ENCODE assay signal across 8 cellular contexts in the genomic region with DNA sequence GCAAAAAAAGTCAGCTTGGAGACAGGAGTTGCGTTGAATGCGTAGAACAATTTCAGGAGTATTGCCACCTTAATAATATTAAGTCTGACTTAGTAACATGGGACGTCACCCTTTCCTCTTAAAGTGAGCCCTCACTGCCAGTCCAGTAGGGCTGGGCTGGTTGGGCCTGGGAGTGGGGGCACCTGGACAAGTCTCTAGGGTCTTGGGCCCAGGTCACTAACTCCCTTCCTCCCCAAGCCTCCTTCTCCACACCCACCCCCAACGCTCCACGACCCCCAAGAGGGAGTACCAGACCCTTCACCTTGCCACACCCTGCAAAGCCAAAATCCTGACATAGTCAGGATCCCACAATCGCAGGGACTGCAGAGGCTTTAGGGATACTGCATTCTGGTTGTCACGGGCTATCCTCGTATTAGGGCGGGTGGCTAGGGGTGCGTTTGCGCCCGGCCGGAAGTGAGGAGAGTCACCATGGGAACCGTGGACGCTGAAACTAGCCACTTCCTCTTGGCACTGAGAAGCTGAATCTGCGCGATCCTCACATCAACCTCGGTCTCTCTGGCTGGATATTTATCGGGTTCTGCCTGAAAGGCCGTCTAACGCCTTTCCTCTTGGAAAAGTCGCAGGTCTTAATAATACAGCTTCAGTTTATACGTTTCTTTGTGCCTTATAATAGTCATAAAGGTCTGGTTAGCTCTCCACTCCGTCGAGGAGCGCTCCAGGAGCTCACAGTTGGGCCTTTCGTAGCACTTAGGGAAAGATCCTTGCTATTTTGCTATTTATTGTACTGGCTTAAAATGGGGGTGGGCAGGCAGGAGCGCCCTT. TPM values are rescaled to one million over a fixed set of nuclear protein-coding genes. Genes with fewer than 3 reads are reported as not detected.
A peak's percentile ranks its signal among the peaks of the same experiment; 100 is the strongest.
DNase-seq lines count a peak whose midpoint lies in the region; ATAC-seq and TF ChIP-seq lines count a peak whose summit lies in the region.

No MANE protein-coding gene starts in this region.

- no peaks in the 10 kb centered on the region for H3K36me3 ChIP-seq in BE2C

- H3K9me3 ChIP-seq in BE2C = no peaks in the 10 kb centered on the region

- TF ChIP-seq CTCF in BE2C (IDR thresholded peaks at IDR 0.05; ENCODE audit: low read depth, low read length) (no peak), fibroblast of villous mesenchyme (IDR thresholded peaks at IDR 0.05; ENCODE audit: insufficient read depth, low read depth, low read length) (no peak)

- peaks cover 9 to 18% of the 10 kb centered on the region in 2 donors for H3K27me3 Mint-ChIP-seq in natural killer cell treated with Interleukin-12 subunit alpha and Interleukin-12 subunit beta and Interleukin-15 and Interleukin-18, amount 100 ng/mL, for 72 hours

- H3K27me3 ChIP-seq in BE2C = peaks cover 3% of the 10 kb centered on the region; the same call in 1 of the 2 replicates

- DNase-seq in BE2C (peak; percentile 38), GM19238 (ENCODE audit: insufficient read length, low spot score) (peak; percentile 68), NOMO-1 treated with dmso at 0.1 percent for 144 hours (lab: John Stamatoyannopoulos, UW; ENCODE audit: unreplicated experiment) (peak; percentile 73), fibroblast of villous mesenchyme (ENCODE audit: low read depth) (peak; percentile 71), superior temporal gyrus (ENCODE audit: extremely low spot score) (peak; percentile 77)
- peak; percentile 62 for DNase-seq in activated effector memory CD4-positive, alpha-beta T cell treated with Interleukin-2 at 50 U/mL for 16 hours
- peak; percentile 77 for DNase-seq in natural killer cell treated with Interleukin-12 subunit alpha and Interleukin-12 subunit beta and Interleukin-15 and Interleukin-18, amount 100 ng/mL, for 72 hours (ENCODE audit: low spot score)

- H3K4me3 Mint-ChIP-seq in natural killer cell treated with Interleukin-12 subunit alpha and Interleukin-12 subunit beta and Interleukin-15 and Interleukin-18, amount 100 ng/mL, for 72 hours = peak overlapping the region; percentile 78

- peak overlapping the region; percentile 53 for H3K4me3 ChIP-seq in BE2C (ENCODE audit: low read depth, low read length)
- peak overlapping the region; percentile 58 for H3K4me3 ChIP-seq in fibroblast of villous mesenchyme (ENCODE audit: low read depth, low read length)

- no peak overlapping the region for H3K27ac Mint-ChIP-seq in natural killer cell treated with Interleukin-12 subunit alpha and Interleukin-12 subunit beta and Interleukin-15 and Interleukin-18, amount 100 ng/mL, for 72 hours

- no peaks in the 10 kb centered on the region for H3K4me1 ChIP-seq in BE2C

- ATAC-seq in HG03342 (IDR thresholded peaks at IDR 0.05; ENCODE audit: unreplicated experiment) = peak; percentile 99
- ATAC-seq in natural killer cell treated with Interleukin-12 subunit alpha and Interleukin-12 subunit beta and Interleukin-15 and Interleukin-18, amount 100 ng/mL, for 72 hours = peak; percentile 96 to 97

- no peaks in the 10 kb centered on the region for H3K9me3 Mint-ChIP-seq in natural killer cell treated with Interleukin-12 subunit alpha and Interleukin-12 subunit beta and Interleukin-15 and Interleukin-18, amount 100 ng/mL, for 72 hours

- peaks cover 5 to 9% of the 10 kb centered on the region in 2 donors for H3K4me1 Mint-ChIP-seq in natural killer cell treated with Interleukin-12 subunit alpha and Interleukin-12 subunit beta and Interleukin-15 and Interleukin-18, amount 100 ng/mL, for 72 hours (ENCODE audit: low read depth in 2 of 2)

- no peaks in the 10 kb centered on the region for H3K36me3 Mint-ChIP-seq in natural killer cell treated with Interleukin-12 subunit alpha and Interleukin-12 subunit beta and Interleukin-15 and Interleukin-18, amount 100 ng/mL, for 72 hours

RNA-seq across cellular contexts. Expression of a gene that starts 10.3 kb away (rescaled TPM):
- 138 TPM for polyA plus RNA-seq in BE2C (2012; ENCODE audit: insufficient read depth, insufficient read length, low read depth)
- total RNA-seq in fibroblast of villous mesenchyme = 30.2 and 31.2 TPM in 2 replicates
- 100 to 1,000 TPM; 108 to 162 TPM for total RNA-seq in natural killer cell treated with Interleukin-12 subunit alpha and Interleukin-12 subunit beta and Interleukin-15 and Interleukin-18, amount 100 ng/mL, for 72 hours

RNA-seq across cellular contexts. Expression of a gene that starts 16.5 kb away (rescaled TPM):
- 82.9 TPM for polyA plus RNA-seq in BE2C (2012; ENCODE audit: insufficient read depth, insufficient read length, low read depth)
- 69.5 and 70.9 TPM in 2 replicates for total RNA-seq in fibroblast of villous mesenchyme
- total RNA-seq in natural killer cell treated with Interleukin-12 subunit alpha and Interleukin-12 subunit beta and Interleukin-15 and Interleukin-18, amount 100 ng/mL, for 72 hours = 100 to 1,000 TPM; 101 to 129 TPM

RNA-seq across cellular contexts. Expression of a gene that starts 31.5 kb away (rescaled TPM):
- 0.86 TPM for polyA plus RNA-seq in BE2C (2012; ENCODE audit: insufficient read depth, insufficient read length, low read depth)
- total RNA-seq in fibroblast of villous mesenchyme = under 0.01 and 0.32 TPM in 2 replicates
- total RNA-seq in natural killer cell treated with Interleukin-12 subunit alpha and Interleukin-12 subunit beta and Interleukin-15 and Interleukin-18, amount 100 ng/mL, for 72 hours = under 1 TPM; 0.31 to 0.92 TPM

Comparison
In these comparisons a context has a peak if more than half of its experiments do, and no peak if none do; other contexts are left out.
1. Peak in every context shown above with its lines: DNase-seq, ATAC-seq and H3K4me3 ChIP-seq.